6 cellular contexts compared by ENCODE assay signal in the genomic region with DNA sequence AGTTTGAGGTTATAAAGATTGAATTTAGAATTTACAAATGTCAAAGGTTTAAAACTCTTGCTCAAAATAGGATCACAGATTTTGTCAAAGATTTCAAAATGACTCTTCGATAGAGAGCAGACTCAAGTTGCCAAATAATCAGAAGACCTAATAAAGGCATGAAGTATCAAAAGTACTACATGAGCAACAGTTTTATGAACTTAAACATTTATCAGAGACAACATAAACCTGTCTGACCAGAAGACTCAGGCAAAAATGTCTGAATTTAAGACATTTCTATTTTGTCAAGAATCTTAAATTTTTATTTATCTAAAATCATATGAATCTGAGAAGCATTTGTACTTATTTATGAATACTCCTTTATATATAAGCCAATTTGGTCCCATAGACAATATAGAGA.
"Had no signal": no experiment of that assay in that cellular context is flagged by ENCODE, and none has a peak within 500 bp of the region (broad histone marks: within the 10 kb centered on the region; RNA-seq: fewer than 3 reads in every experiment).

No MANE protein-coding gene starts in this region.

- H3K4me2 ChIP-seq: GM23338 had no signal

- ATAC-seq: GM23338, K562 had no signal

- H2AFZ ChIP-seq: GM23338 had no signal

- DNase-seq: H9, HCEC 1CT, IMR-90, KG1 had no signal

- H3K4me3 ChIP-seq: GM23338, K562 had no signal
